ENCODE assay signal across 23 cellular contexts in the genomic region with DNA sequence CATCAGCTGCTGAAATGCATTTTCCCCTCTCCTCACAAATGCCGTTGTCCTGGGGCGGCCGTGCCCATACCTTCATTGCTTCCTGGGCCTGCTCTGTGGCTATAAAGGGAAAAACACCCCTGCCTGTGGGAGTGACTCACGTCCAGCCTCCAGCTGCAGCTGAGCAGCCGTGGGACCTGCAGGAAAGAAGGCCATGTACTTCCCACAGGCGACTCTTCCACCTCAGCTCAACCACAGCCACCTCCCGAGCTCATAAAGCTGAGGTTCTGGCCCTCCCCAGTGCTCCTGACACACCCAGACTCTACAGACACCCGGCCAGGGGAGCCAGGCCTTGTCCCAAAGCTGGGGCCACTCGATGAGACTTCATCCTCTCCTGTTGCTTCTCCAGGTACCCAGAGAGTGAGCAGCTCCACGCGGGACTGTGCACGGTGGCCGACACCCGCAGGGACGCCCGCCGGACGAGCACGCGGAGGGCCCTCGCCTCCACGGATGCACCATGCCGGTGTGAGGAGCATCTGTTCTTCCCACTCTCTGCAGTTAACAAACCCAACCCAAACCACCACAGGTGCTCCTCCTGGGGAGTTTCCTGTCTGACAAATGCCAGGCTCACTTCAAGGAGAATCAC. TPM values are rescaled to one million over a fixed set of nuclear protein-coding genes. Genes with fewer than 3 reads are reported as not detected.
DNase-seq lines count a peak whose midpoint lies in the region; ATAC-seq and TF ChIP-seq lines count a peak whose summit lies in the region.
"Had no signal": no experiment of that assay in that cellular context is flagged by ENCODE, and none has a peak within 500 bp of the region (broad histone marks: within the 10 kb centered on the region; RNA-seq: fewer than 3 reads in every experiment).

No MANE protein-coding gene starts in this region.

- CTCF ChIA-PET in IMR-90 (lab: Yijun Ruan, JAX), result no interaction called here

- peaks cover 6% of the 10 kb centered on the region for H4K20me1 ChIP-seq in IMR-90 (ENCODE audit: insufficient read depth, low read length)

- H3K9me3 Mint-ChIP-seq in stimulated activated naive B cell treated with anti-CD40 and anti-IgM and Interleukin-4, amounts not matched to agents 10 μg/mL and 1 μg/mL and 100 μg/mL, for 72 hours, result no peaks in the 10 kb centered on the region
- H3K9me3 Mint-ChIP-seq: memory B cell; natural killer cell treated with Interleukin-12 subunit alpha and Interleukin-12 subunit beta and Interleukin-15 and Interleukin-18, amount 100 ng/mL, for 72 hours; stimulated activated naive CD8-positive, alpha-beta T cell treated with anti-CD3 and anti-CD28 coated beads, Interleukin-15, Interleukin-2, amounts not matched to agents 100 ng/mL and 50 ng/mL, for 24 hours; T-cell had no signal

- no peak overlapping the region for H2BK15ac ChIP-seq in IMR-90 (ENCODE audit: low read depth, low read length)

- no TSS peak for BruUV-seq in IMR-90 (replicated peaks; lab: Mats Ljungman, UMichigan)

- no peak overlapping the region for H3K4me2 ChIP-seq in IMR-90 (ENCODE audit: low read depth, low read length)

- POLR2A ChIA-PET in IMR-90 (lab: Charles Lee; ENCODE audit: unreplicated experiment), result no interaction called here

- no peak overlapping the region for H2BK5ac ChIP-seq in IMR-90 (ENCODE audit: low read depth, low read length, poor library complexity, severe bottlenecking)

- H3K36me3 ChIP-seq in IMR-90 (ENCODE audit: control insufficient read depth, insufficient read depth, low read length) (peaks cover 4% of the 10 kb centered on the region; the same call in 1 of the 2 replicates), tibial artery (peaks cover 14 to 36% (median 21%) of the 10 kb centered on the region in 3 donors)
- H3K36me3 ChIP-seq: transverse colon had no signal

- no peak overlapping the region for H3K4me3 Mint-ChIP-seq in T-helper 17 cell
- H3K4me3 Mint-ChIP-seq in stimulated activated naive B cell treated with anti-CD40 and anti-IgM and Interleukin-4, amounts not matched to agents 10 μg/mL and 1 μg/mL and 100 μg/mL, for 72 hours, result no peak overlapping the region
- H3K4me3 Mint-ChIP-seq: memory B cell; natural killer cell treated with Interleukin-12 subunit alpha and Interleukin-12 subunit beta and Interleukin-15 and Interleukin-18, amount 100 ng/mL, for 72 hours; stimulated activated naive CD8-positive, alpha-beta T cell treated with anti-CD3 and anti-CD28 coated beads, Interleukin-15, Interleukin-2, amounts not matched to agents 100 ng/mL and 50 ng/mL, for 24 hours; T-cell had no signal

- ATAC-seq in IMR-90 (ENCODE audit: low read depth), result no peak
- ATAC-seq in T-helper 17 cell, result no peak
- ATAC-seq in stimulated activated naive B cell treated with anti-CD40 and anti-IgM and Interleukin-4, amounts not matched to agents 10 μg/mL and 1 μg/mL and 100 μg/mL, for 72 hours (replicated peaks), result no peak
- ATAC-seq: natural killer cell treated with Interleukin-12 subunit alpha and Interleukin-12 subunit beta and Interleukin-15 and Interleukin-18, amount 100 ng/mL, for 72 hours; T-cell had no signal

- H2AK5ac ChIP-seq in IMR-90 (ENCODE audit: low read depth, low read length), result no peak overlapping the region

- H3K27ac ChIP-seq in IMR-90 (ENCODE audit: insufficient read depth, low read length) (no peak overlapping the region), temporal lobe (ENCODE audit: low read depth, low read length) (peak overlapping the region; percentile 6), tibial artery (no peak overlapping the region)
- H3K27ac ChIP-seq: epithelial cell of prostate, transverse colon had no signal

- intact Hi-C loops in IMR-90 (cut with micrococcal nuclease), result no loop called here
- intact Hi-C loops in tibial artery (cut with DNase I; ENCODE audit: low total_unique reads), result no loop called here

- no peak overlapping the region for H3K14ac ChIP-seq in IMR-90 (replicated peaks; ENCODE audit: low read depth, low read length)

- WGBS in IMR-90 (ENCODE audit: extremely low coverage in 2 of 2, insufficient read length in 1 of 2), 2 experiments, result 89% methylated on average over 17 of the region's 23 CpGs; no CpG with 5 or more reads in 1 of the 2 experiments

- peaks cover 4% of the 10 kb centered on the region for H3K36me3 Mint-ChIP-seq in T-helper 17 cell (ENCODE audit: low read depth)
- H3K36me3 Mint-ChIP-seq in stimulated activated naive B cell treated with anti-CD40 and anti-IgM and Interleukin-4, amounts not matched to agents 10 μg/mL and 1 μg/mL and 100 μg/mL, for 72 hours, result peaks cover 9 to 22% of the 10 kb centered on the region in 2 donors
- H3K36me3 Mint-ChIP-seq: natural killer cell treated with Interleukin-12 subunit alpha and Interleukin-12 subunit beta and Interleukin-15 and Interleukin-18, amount 100 ng/mL, for 72 hours had no signal

- H4K91ac ChIP-seq in IMR-90 (ENCODE audit: insufficient read depth, low read depth, low read length), result no peak overlapping the region

- no peak overlapping the region for H3K23ac ChIP-seq in IMR-90 (ENCODE audit: low read depth, low read length)

- H3K4me1 ChIP-seq in IMR-90 (ENCODE audit: control insufficient read depth, insufficient read depth, low read length), result peaks cover 23% of the 10 kb centered on the region
- peaks cover 0 to 40% (median 35%) of the 10 kb centered on the region in 4 donors for H3K4me1 ChIP-seq in tibial artery

- H2AK9ac ChIP-seq in IMR-90 (replicated peaks; ENCODE audit: low read depth, low read length, poor library complexity), result peak overlapping the region; percentile 1

- H3K27me3 ChIP-seq in IMR-90 (ENCODE audit: control insufficient read depth, insufficient read depth, low read length) (no peaks in the 10 kb centered on the region), tibial artery (no peaks in the 10 kb centered on the region)
- H3K27me3 ChIP-seq: transverse colon had no signal

- H3K79me1 ChIP-seq in IMR-90 (ENCODE audit: low read depth in 1 of 2, low read length in 2 of 2), result peaks cover 0 to 32% of the 10 kb centered on the region in 2 experiments; a peak in 2 of 4 replicates

- no peak overlapping the region for H2BK20ac ChIP-seq in IMR-90 (ENCODE audit: low read depth, low read length)

- no peak overlapping the region for H4K8ac ChIP-seq in IMR-90 (ENCODE audit: low read depth in 2 of 2, low read length in 2 of 2)

- H3K18ac ChIP-seq in IMR-90 (ENCODE audit: low read depth, low read length), result no peak overlapping the region

- in situ Hi-C loops in IMR-90 (cut with MboI; ENCODE audit: low sequenced_read_pairs), result no loop called here

- H3K27ac Mint-ChIP-seq in T-helper 17 cell, result peak overlapping the region; percentile 21
- H3K27ac Mint-ChIP-seq in stimulated activated naive B cell treated with anti-CD40 and anti-IgM and Interleukin-4, amounts not matched to agents 10 μg/mL and 1 μg/mL and 100 μg/mL, for 72 hours, result no peak overlapping the region
- H3K27ac Mint-ChIP-seq: memory B cell; natural killer cell treated with Interleukin-12 subunit alpha and Interleukin-12 subunit beta and Interleukin-15 and Interleukin-18, amount 100 ng/mL, for 72 hours; progenitor cell of endocrine pancreas; stimulated activated naive CD8-positive, alpha-beta T cell treated with anti-CD3 and anti-CD28 coated beads, Interleukin-15, Interleukin-2, amounts not matched to agents 100 ng/mL and 50 ng/mL, for 24 hours; T-cell had no signal

- peak; percentile 55 for DNase-seq in IMR-90
- DNase-seq in T-helper 17 cell, result no peak
- DNase-seq in islet precursor cell, result peak; percentile 86
- no peak for DNase-seq in stimulated activated naive B cell treated with anti-CD40 and anti-IgM and Interleukin-4, amounts not matched to agents 10 μg/mL and 1 μg/mL and 100 μg/mL, for 72 hours
- DNase-seq in activated gamma-delta T cell treated with Interleukin-2 at 50 U/mL for 16 hours, result no peak
- no peak for DNase-seq in tibial artery
- DNase-seq: activated CD8-positive, alpha-beta memory T cell treated with anti-CD3 and anti-CD28 coated beads, Interleukin-2, amount 50 U/mL, for 48 hours; AML-193; amniotic stem cell; DND-41; hypothalamus; NCI-H1417 treated with DMSO at 0.1 percent for 48 hours; NCI-H526 treated with DMSO at 0.1 percent for 48 hours; SHP77; stimulated activated CD4-positive, alpha-beta T cell treated with anti-CD3 and anti-CD28 coated beads, Interleukin-2, amount 100 ng/mL, for 24 hours; T-cell; transverse colon had no signal

- H3K27me3 Mint-ChIP-seq in T-helper 17 cell, result no peaks in the 10 kb centered on the region
- H3K27me3 Mint-ChIP-seq in stimulated activated naive B cell treated with anti-CD40 and anti-IgM and Interleukin-4, amounts not matched to agents 10 μg/mL and 1 μg/mL and 100 μg/mL, for 72 hours, result no peaks in the 10 kb centered on the region
- H3K27me3 Mint-ChIP-seq: memory B cell; natural killer cell treated with Interleukin-12 subunit alpha and Interleukin-12 subunit beta and Interleukin-15 and Interleukin-18, amount 100 ng/mL, for 72 hours; progenitor cell of endocrine pancreas; stimulated activated naive CD8-positive, alpha-beta T cell treated with anti-CD3 and anti-CD28 coated beads, Interleukin-15, Interleukin-2, amounts not matched to agents 100 ng/mL and 50 ng/mL, for 24 hours; T-cell had no signal

- H3K4me1 Mint-ChIP-seq in T-helper 17 cell, result peaks cover 18% of the 10 kb centered on the region
- H3K4me1 Mint-ChIP-seq in stimulated activated naive B cell treated with anti-CD40 and anti-IgM and Interleukin-4, amounts not matched to agents 10 μg/mL and 1 μg/mL and 100 μg/mL, for 72 hours, result peaks cover 12 to 25% of the 10 kb centered on the region in 2 donors

- no peak overlapping the region for H3K4ac ChIP-seq in IMR-90 (ENCODE audit: low read depth, low read length)

- H2BK120ac ChIP-seq in IMR-90 (ENCODE audit: low read depth, low read length), result no peak overlapping the region

- H2AFZ ChIP-seq in IMR-90 (replicated peaks; ENCODE audit: low read length, poor library complexity), result no peak overlapping the region

- no peak for TF ChIP-seq RAD21 in IMR-90 (IDR thresholded peaks at IDR 0.05; ENCODE audit: low read length)

- H3K56ac ChIP-seq in IMR-90 (ENCODE audit: extremely low read depth, insufficient read depth, low read length), result no peak overlapping the region

- no peak overlapping the region for H3K9ac ChIP-seq in IMR-90 (ENCODE audit: low read depth, low read length)

- TF ChIP-seq POLR2A in IMR-90 (IDR thresholded peaks at IDR 0.05; ENCODE audit: low read depth, low read length), result no peak

- no peak overlapping the region for H3K4me3 ChIP-seq in IMR-90 (ENCODE audit: insufficient read depth, low read depth, low read length)
- no peak overlapping the region for H3K4me3 ChIP-seq in tibial artery
- H3K4me3 ChIP-seq: transverse colon had no signal

- no peaks in the 10 kb centered on the region for H3K9me3 ChIP-seq in IMR-90 (ENCODE audit: control insufficient read depth, insufficient read depth, low read length)
- no peaks in the 10 kb centered on the region for H3K9me3 ChIP-seq in T-helper 17 cell (ENCODE audit: control insufficient read depth, low read length, poor library complexity, severe bottlenecking)
- no peaks in the 10 kb centered on the region for H3K9me3 ChIP-seq in tibial artery
- H3K9me3 ChIP-seq: transverse colon had no signal

- H3K9me1 ChIP-seq in IMR-90 (ENCODE audit: insufficient read depth, low read length), result peaks cover 7% of the 10 kb centered on the region

- TF ChIP-seq CTCF in IMR-90 (conservative IDR thresholded peaks at IDR 0.05; ENCODE audit: low read depth, low read length), result no peak
- no peak for TF ChIP-seq CTCF in tibial artery (IDR thresholded peaks at IDR 0.05)

- no peak overlapping the region for H4K5ac ChIP-seq in IMR-90 (ENCODE audit: low read depth, low read length)

- dilution Hi-C loops in IMR-90 (cut with HindIII; ENCODE audit: low sequenced_read_pairs, unreplicated experiment), result no loop called here

RNA-seq across cellular contexts. Expression of a gene that starts 3.2 kb away (rescaled TPM):
- total RNA-seq in IMR-90 (2012; rRNA removed) (2.0 and 2.2 TPM in 2 replicates), T-helper 17 cell (under 1 TPM in 1 of 2 donors, not detected in 1; 0.25 TPM), temporal lobe (0.98 TPM)
- polyA plus RNA-seq in IMR-90 (2012; rRNA removed), result 5.8 and 6.3 TPM in 2 replicates
- polyA plus RNA-seq in IMR-90 (2012; cell fraction: cytosol; rRNA removed), result 3.5 and 8.8 TPM in 2 replicates
- polyA plus RNA-seq in IMR-90 (2012; cell fraction: nucleus; rRNA removed; ENCODE audit: low replicate concordance), result 10.8 and 20.8 TPM in 2 replicates
- total RNA-seq: natural killer cell treated with Interleukin-12 subunit alpha and Interleukin-12 subunit beta and Interleukin-15 and Interleukin-18, amount 100 ng/mL, for 72 hours had no signal

RNA-seq across cellular contexts. Expression of a gene that starts 46.8 kb away (rescaled TPM):
- 0.83 and 2.2 TPM in 2 replicates for total RNA-seq in IMR-90 (2012; rRNA removed)
- 2.5 and 3.4 TPM in 2 replicates for polyA plus RNA-seq in IMR-90 (2012; rRNA removed)
- polyA plus RNA-seq in IMR-90 (2012; cell fraction: cytosol; rRNA removed), result 1.9 and 8.1 TPM in 2 replicates
- 4.5 and 7.4 TPM in 2 replicates for polyA plus RNA-seq in IMR-90 (2012; cell fraction: nucleus; rRNA removed; ENCODE audit: low replicate concordance)
- total RNA-seq in T-helper 17 cell, result 10 to 100 TPM; 17.9 to 22.2 TPM
- total RNA-seq in temporal lobe, result 1.2 TPM

Comparison
In these comparisons a context has a peak if more than half of its experiments do, and no peak if none do; other contexts are left out.
1. DNase-seq: peak in IMR-90 (single experiment) and islet precursor cell (single experiment); none in T-helper 17 cell (0 of 3), stimulated activated naive B cell treated with anti-CD40 and anti-IgM and Interleukin-4, amounts not matched to agents 10 μg/mL and 1 μg/mL and 100 μg/mL, for 72 hours (single experiment), activated gamma-delta T cell treated with Interleukin-2 at 50 U/mL for 16 hours (single experiment) and tibial artery (0 of 2).